Comparison of ENCODE assay signal across 1 cellular context in the genomic region with DNA sequence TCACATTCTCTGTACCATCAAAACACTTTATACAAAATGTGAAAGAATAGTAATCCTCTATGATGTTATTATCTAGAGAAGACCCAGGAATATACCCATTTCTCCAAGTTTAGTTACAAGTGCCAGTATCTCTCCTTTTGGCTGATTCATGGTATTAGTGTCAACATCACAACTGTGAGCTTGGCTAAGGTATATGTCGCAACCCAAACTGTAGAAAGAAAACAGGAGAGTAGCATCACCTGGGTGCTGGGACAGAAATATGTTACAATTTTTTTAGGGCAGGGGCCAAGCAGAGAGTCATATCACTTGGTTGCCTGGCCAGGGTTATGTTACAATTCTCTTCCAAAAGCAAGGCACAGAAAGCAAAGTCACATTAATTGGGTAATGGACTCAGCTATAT.
TF ChIP-seq lines count a peak whose summit lies in the region.

No MANE protein-coding gene starts in this region.

TF ChIP-seq in GM23338, 12 proteins besides CTCF, POLR2A, EP300 and RAD21 (continued from another document):
- TF ChIP-seq, protein P1, sequence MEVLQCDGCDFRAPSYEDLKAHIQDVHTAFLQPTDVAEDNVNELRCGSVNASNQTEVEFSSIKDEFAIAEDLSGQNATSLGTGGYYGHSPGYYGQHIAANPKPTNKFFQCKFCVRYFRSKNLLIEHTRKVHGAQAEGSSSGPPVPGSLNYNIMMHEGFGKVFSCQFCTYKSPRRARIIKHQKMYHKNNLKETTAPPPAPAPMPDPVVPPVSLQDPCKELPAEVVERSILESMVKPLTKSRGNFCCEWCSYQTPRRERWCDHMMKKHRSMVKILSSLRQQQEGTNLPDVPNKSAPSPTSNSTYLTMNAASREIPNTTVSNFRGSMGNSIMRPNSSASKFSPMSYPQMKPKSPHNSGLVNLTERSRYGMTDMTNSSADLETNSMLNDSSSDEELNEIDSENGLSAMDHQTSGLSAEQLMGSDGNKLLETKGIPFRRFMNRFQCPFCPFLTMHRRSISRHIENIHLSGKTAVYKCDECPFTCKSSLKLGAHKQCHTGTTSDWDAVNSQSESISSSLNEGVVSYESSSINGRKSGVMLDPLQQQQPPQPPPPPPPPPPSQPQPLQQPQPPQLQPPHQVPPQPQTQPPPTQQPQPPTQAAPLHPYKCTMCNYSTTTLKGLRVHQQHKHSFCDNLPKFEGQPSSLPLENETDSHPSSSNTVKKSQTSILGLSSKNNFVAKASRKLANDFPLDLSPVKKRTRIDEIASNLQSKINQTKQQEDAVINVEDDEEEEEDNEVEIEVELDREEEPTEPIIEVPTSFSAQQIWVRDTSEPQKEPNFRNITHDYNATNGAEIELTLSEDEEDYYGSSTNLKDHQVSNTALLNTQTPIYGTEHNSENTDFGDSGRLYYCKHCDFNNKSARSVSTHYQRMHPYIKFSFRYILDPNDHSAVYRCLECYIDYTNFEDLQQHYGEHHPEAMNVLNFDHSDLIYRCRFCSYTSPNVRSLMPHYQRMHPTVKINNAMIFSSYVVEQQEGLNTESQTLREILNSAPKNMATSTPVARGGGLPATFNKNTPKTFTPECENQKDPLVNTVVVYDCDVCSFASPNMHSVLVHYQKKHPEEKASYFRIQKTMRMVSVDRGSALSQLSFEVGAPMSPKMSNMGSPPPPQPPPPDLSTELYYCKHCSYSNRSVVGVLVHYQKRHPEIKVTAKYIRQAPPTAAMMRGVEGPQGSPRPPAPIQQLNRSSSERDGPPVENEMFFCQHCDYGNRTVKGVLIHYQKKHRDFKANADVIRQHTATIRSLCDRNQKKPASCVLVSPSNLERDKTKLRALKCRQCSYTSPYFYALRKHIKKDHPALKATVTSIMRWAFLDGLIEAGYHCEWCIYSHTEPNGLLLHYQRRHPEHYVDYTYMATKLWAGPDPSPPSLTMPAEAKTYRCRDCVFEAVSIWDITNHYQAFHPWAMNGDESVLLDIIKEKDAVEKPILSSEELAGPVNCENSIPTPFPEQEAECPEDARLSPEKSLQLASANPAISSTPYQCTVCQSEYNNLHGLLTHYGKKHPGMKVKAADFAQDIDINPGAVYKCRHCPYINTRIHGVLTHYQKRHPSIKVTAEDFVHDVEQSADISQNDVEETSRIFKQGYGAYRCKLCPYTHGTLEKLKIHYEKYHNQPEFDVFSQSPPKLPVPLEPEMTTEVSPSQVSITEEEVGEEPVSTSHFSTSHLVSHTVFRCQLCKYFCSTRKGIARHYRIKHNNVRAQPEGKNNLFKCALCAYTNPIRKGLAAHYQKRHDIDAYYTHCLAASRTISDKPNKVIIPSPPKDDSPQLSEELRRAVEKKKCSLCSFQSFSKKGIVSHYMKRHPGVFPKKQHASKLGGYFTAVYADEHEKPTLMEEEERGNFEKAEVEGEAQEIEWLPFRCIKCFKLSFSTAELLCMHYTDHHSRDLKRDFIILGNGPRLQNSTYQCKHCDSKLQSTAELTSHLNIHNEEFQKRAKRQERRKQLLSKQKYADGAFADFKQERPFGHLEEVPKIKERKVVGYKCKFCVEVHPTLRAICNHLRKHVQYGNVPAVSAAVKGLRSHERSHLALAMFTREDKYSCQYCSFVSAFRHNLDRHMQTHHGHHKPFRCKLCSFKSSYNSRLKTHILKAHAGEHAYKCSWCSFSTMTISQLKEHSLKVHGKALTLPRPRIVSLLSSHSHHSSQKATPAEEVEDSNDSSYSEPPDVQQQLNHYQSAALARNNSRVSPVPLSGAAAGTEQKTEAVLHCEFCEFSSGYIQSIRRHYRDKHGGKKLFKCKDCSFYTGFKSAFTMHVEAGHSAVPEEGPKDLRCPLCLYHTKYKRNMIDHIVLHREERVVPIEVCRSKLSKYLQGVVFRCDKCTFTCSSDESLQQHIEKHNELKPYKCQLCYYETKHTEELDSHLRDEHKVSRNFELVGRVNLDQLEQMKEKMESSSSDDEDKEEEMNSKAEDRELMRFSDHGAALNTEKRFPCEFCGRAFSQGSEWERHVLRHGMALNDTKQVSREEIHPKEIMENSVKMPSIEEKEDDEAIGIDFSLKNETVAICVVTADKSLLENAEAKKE (CRISPR knock-in tag; IDR thresholded peaks at IDR 0.05), result no peak
- TF ChIP-seq STAT1 (IDR thresholded peaks at IDR 0.05; ENCODE audit: unreplicated experiment) (no peak), NANOG (IDR thresholded peaks at IDR 0.05; ENCODE audit: borderline replicate concordance) (no peak), EZH2phosphoT487 (IDR thresholded peaks at IDR 0.05; ENCODE audit: unreplicated experiment) (no peak), CREB1 (CRISPR knock-in tag; IDR thresholded peaks at IDR 0.05; ENCODE audit: low read depth) (no peak), ZNF331 (CRISPR knock-in tag; IDR thresholded peaks at IDR 0.05; ENCODE audit: low read depth) (no peak), POLR2AphosphoS5 (IDR thresholded peaks at IDR 0.05; ENCODE audit: low read depth) (no peak), EZH2 (IDR thresholded peaks at IDR 0.05; ENCODE audit: low read depth, unreplicated experiment) (no peak)
- TF ChIP-seq, protein P2, sequence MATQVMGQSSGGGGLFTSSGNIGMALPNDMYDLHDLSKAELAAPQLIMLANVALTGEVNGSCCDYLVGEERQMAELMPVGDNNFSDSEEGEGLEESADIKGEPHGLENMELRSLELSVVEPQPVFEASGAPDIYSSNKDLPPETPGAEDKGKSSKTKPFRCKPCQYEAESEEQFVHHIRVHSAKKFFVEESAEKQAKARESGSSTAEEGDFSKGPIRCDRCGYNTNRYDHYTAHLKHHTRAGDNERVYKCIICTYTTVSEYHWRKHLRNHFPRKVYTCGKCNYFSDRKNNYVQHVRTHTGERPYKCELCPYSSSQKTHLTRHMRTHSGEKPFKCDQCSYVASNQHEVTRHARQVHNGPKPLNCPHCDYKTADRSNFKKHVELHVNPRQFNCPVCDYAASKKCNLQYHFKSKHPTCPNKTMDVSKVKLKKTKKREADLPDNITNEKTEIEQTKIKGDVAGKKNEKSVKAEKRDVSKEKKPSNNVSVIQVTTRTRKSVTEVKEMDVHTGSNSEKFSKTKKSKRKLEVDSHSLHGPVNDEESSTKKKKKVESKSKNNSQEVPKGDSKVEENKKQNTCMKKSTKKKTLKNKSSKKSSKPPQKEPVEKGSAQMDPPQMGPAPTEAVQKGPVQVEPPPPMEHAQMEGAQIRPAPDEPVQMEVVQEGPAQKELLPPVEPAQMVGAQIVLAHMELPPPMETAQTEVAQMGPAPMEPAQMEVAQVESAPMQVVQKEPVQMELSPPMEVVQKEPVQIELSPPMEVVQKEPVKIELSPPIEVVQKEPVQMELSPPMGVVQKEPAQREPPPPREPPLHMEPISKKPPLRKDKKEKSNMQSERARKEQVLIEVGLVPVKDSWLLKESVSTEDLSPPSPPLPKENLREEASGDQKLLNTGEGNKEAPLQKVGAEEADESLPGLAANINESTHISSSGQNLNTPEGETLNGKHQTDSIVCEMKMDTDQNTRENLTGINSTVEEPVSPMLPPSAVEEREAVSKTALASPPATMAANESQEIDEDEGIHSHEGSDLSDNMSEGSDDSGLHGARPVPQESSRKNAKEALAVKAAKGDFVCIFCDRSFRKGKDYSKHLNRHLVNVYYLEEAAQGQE (IDR thresholded peaks at IDR 0.05; ENCODE audit: unreplicated experiment), result no peak
TF ChIP-seq in GM23338: peak in this region for 0.
